ENCODE assay signal across 2 cellular contexts in the genomic region with DNA sequence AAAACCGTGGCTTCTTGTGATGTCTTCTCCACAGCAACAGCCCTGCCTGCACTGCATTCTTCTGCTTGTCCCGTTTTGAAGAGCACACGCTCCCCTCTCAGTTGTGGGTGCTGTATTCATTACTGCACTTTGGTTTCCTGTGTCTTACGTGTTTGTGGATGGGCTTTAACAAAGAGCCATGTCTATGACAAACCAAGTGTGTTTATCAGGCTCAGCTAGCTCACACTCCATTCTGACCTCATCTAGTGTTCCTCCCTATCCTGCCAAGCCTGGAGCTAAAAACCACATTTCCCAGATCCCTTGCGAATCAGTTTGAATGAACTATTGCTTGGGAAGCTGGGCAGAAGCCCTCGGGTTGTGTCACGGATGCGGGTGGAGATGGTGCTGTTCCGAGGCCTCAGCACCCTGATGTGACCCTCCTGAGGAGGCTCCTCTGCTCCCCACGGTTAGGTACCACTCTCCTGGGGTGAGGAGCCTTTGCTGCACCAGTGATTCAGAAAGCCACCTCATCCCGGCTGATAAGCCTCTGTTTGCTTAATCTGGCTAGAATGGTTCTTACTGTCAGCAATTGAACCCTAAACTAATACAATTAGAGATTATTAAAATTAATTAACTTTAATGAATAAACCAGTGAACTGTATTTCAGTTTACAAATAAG.
TF ChIP-seq lines count a peak whose summit lies in the region.

No MANE protein-coding gene starts in this region.

TF ChIP-seq in HepG2, 621 proteins besides CTCF, POLR2A, EP300 and RAD21:
- TF ChIP-seq ZNF468 (CRISPR knock-in tag; IDR thresholded peaks at IDR 0.05) (no peak), ZNF496 (CRISPR knock-in tag; IDR thresholded peaks at IDR 0.05; ENCODE audit: insufficient replicate concordance) (no peak), ZNF543 (CRISPR knock-in tag; IDR thresholded peaks at IDR 0.05) (no peak), TBL1XR1 (IDR thresholded peaks at IDR 0.05; ENCODE audit: borderline replicate concordance, low read length, partially characterized antibody) (no peak), MEIS1 (CRISPR knock-in tag; IDR thresholded peaks at IDR 0.05; ENCODE audit: borderline replicate concordance) (no peak), MED1 (CRISPR knock-in tag; IDR thresholded peaks at IDR 0.05) (no peak), ZNF224 (CRISPR knock-in tag; IDR thresholded peaks at IDR 0.05) (no peak), MTA1 (CRISPR knock-in tag; IDR thresholded peaks at IDR 0.05; ENCODE audit: borderline replicate concordance) (no peak), ZSCAN30 (CRISPR knock-in tag; IDR thresholded peaks at IDR 0.05) (no peak), SP140L (CRISPR knock-in tag; IDR thresholded peaks at IDR 0.05; ENCODE audit: borderline replicate concordance) (no peak)
- TF ChIP-seq, protein P1, sequence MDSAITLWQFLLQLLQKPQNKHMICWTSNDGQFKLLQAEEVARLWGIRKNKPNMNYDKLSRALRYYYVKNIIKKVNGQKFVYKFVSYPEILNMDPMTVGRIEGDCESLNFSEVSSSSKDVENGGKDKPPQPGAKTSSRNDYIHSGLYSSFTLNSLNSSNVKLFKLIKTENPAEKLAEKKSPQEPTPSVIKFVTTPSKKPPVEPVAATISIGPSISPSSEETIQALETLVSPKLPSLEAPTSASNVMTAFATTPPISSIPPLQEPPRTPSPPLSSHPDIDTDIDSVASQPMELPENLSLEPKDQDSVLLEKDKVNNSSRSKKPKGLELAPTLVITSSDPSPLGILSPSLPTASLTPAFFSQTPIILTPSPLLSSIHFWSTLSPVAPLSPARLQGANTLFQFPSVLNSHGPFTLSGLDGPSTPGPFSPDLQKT (CRISPR knock-in tag; IDR thresholded peaks at IDR 0.05; ENCODE audit: borderline replicate concordance): no peak

TF ChIP-seq in HEK293T, 16 proteins besides CTCF, POLR2A, EP300 and RAD21:
- TF ChIP-seq FOXA1 (IDR thresholded peaks at IDR 0.05) (no peak), SUZ12 (IDR thresholded peaks at IDR 0.05) (no peak), ARNT (IDR thresholded peaks at IDR 0.05) (no peak)
